In the genomic region with DNA sequence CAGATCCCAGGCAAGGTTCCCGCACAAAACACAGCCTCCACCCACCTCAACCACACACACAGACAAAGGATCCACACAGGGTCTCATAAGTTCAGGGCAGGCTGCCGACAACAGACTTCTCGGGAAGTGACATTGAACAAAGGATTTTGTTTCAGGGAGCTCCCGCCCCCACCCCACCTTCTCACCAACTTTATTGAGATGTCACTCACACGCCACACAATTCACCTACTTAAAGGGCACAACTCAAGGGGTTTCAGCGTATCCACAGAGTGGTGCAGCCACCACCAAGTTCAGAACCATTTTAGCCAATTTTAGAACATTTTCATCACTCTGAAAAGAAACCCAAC, we compare ENCODE assay signal across 2 cellular contexts.
TF ChIP-seq lines count a peak whose summit lies in the region.

No MANE protein-coding gene starts in this region.

TF ChIP-seq in HEK293, 187 proteins besides CTCF, POLR2A, EP300 and RAD21 (continued from another document):
- no peak for TF ChIP-seq KLF7 (tag by site-specific recombination; IDR thresholded peaks at IDR 0.05; ENCODE audit: borderline replicate concordance)

TF ChIP-seq in H1, 55 proteins besides CTCF, POLR2A, EP300 and RAD21 (continued from another document):
- TF ChIP-seq, protein P1, sequence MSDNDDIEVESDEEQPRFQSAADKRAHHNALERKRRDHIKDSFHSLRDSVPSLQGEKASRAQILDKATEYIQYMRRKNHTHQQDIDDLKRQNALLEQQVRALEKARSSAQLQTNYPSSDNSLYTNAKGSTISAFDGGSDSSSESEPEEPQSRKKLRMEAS (IDR thresholded peaks at IDR 0.05) = no peak
- TF ChIP-seq, protein P2, sequence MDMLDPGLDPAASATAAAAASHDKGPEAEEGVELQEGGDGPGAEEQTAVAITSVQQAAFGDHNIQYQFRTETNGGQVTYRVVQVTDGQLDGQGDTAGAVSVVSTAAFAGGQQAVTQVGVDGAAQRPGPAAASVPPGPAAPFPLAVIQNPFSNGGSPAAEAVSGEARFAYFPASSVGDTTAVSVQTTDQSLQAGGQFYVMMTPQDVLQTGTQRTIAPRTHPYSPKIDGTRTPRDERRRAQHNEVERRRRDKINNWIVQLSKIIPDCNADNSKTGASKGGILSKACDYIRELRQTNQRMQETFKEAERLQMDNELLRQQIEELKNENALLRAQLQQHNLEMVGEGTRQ (IDR thresholded peaks at IDR 0.05; ENCODE audit: low read length) = no peak
- TF ChIP-seq SP4 (IDR thresholded peaks at IDR 0.05; ENCODE audit: low read length) = no peak
- TF ChIP-seq ASH2L (IDR thresholded peaks at IDR 0.05; ENCODE audit: low read length) = no peak
- TF ChIP-seq CBX5 (IDR thresholded peaks at IDR 0.05; ENCODE audit: low read depth, low read length) = no peak
- no peak for TF ChIP-seq YY1 (IDR thresholded peaks at IDR 0.05; ENCODE audit: low read depth, low read length)
- TF ChIP-seq PHF8 (conservative IDR thresholded peaks at IDR 0.05; ENCODE audit: low read depth, low read length) = no peak
- no peak for TF ChIP-seq KDM1A (IDR thresholded peaks at IDR 0.05; ENCODE audit: borderline replicate concordance, low read length)
